In genomic region chrX:1751781-1752180, GRCh38 we compare ENCODE assay signal across 28 cellular contexts.
DNase-seq lines count a peak whose midpoint lies in the region; FAIRE-seq and TF ChIP-seq lines count a peak whose summit lies in the region.
"Had no signal": no experiment of that assay in that cellular context is flagged by ENCODE, and none has a peak within 500 bp of the region (broad histone marks: within the 10 kb centered on the region; RNA-seq: fewer than 3 reads in every experiment).

No MANE protein-coding gene starts in this region.

- H3K27me3 ChIP-seq in MG63 (no peaks in the 10 kb centered on the region), SK-N-SH (ENCODE audit: insufficient read depth) (no peaks in the 10 kb centered on the region), mesendoderm (ENCODE audit: insufficient read depth, low read length, poor library complexity) (no peaks in the 10 kb centered on the region)
- H3K27me3 ChIP-seq: gastrocnemius medialis, hepatocyte, tibial artery had no signal

- H3K79me2 ChIP-seq in SK-N-SH (ENCODE audit: insufficient read depth) (no peaks in the 10 kb centered on the region), mesendoderm (ENCODE audit: control insufficient read depth, insufficient read depth, low read length) (no peaks in the 10 kb centered on the region)
- H3K79me2 ChIP-seq: hepatocyte had no signal

- 31% methylated on average over 5 of the region's 5 CpGs for WGBS in SK-N-SH (ENCODE audit: low lambda C conversion rate)
- no CpG with 5 or more reads among the region's 5 CpGs for WGBS in mesendoderm (ENCODE audit: extremely low coverage, insufficient coverage, low lambda C conversion rate)

- no peak overlapping the region for H3K18ac ChIP-seq in mesendoderm (ENCODE audit: low read length)

- H2BK120ac ChIP-seq in mesendoderm (ENCODE audit: low read depth, low read length): no peak overlapping the region

- H2BK5ac ChIP-seq in mesendoderm (ENCODE audit: low read length): no peak overlapping the region

- H4K5ac ChIP-seq in mesendoderm (ENCODE audit: low read length): no peak overlapping the region

- no peak overlapping the region for H3K56ac ChIP-seq in mesendoderm (ENCODE audit: low read length)

- H4K20me1 ChIP-seq in SK-N-SH (ENCODE audit: insufficient read depth): no peaks in the 10 kb centered on the region

- H3K4me2 ChIP-seq in SK-N-SH (peak overlapping the region; percentile 51), mesendoderm (ENCODE audit: low read length) (no peak overlapping the region)
- H3K4me2 ChIP-seq: hepatocyte had no signal

- no peak overlapping the region for H4K8ac ChIP-seq in mesendoderm (ENCODE audit: low read depth, low read length)

- H2AK5ac ChIP-seq in mesendoderm (ENCODE audit: low read length): no peak overlapping the region

- no peaks in the 10 kb centered on the region for H3K36me3 ChIP-seq in MG63
- H3K36me3 ChIP-seq in SK-N-SH (replicated peaks in 1 of 2; ENCODE audit: control insufficient read depth in 1 of 2, insufficient read depth in 2 of 2, low read length in 1 of 2): no peaks in the 10 kb centered on the region
- H3K36me3 ChIP-seq in mesendoderm (ENCODE audit: control insufficient read depth, insufficient read depth, low read length): no peaks in the 10 kb centered on the region
- H3K36me3 ChIP-seq: gastrocnemius medialis, lower lobe of right lung, tibial artery had no signal

- H3K9me3 ChIP-seq in MG63: peaks cover 2% of the 10 kb centered on the region; the same call in 1 of the 2 replicates
- no peaks in the 10 kb centered on the region for H3K9me3 ChIP-seq in SK-N-SH
- H3K9me3 ChIP-seq: gastrocnemius medialis had no signal

- POLR2A ChIA-PET in SK-N-SH (lab: Yijun Ruan, JAX): no interaction called here
- POLR2A ChIA-PET in RWPE1 (lab: Yijun Ruan, JAX; ENCODE audit: low non-redundant PET): no interaction called here

- H3K27ac ChIP-seq in SK-N-SH (ENCODE audit: low read depth in 2 of 2, low read length in 1 of 2) (peak overlapping the region in 1 of 2 experiments; percentile 31; a peak in 1 of 4 replicates), RWPE1 (no peak overlapping the region), mesendoderm (ENCODE audit: low read depth, low read length) (no peak overlapping the region)
- H3K27ac ChIP-seq: gastrocnemius medialis, hepatocyte, HL-60, lower lobe of right lung, tibial artery had no signal

- CTCF ChIA-PET in SK-N-SH (lab: Yijun Ruan, JAX) (no interaction called here), RWPE1 (lab: Yijun Ruan, JAX) (no interaction called here)

- no peak overlapping the region for H2BK15ac ChIP-seq in mesendoderm (replicated peaks; ENCODE audit: low read depth)

- TF ChIP-seq EP300 in SK-N-SH (IDR thresholded peaks at IDR 0.05; ENCODE audit: borderline replicate concordance in 1 of 2, low read depth in 1 of 2, low read length in 1 of 2): no peak

- no peaks in the 10 kb centered on the region for H3K79me1 ChIP-seq in mesendoderm (ENCODE audit: low read length)

- no peak for FAIRE-seq in urothelium cell line (lab: Jason Lieb, UNC)
- FAIRE-seq: bronchial epithelial cell, GM18507, GM19239 had no signal

- H3K4me3 ChIP-seq in MG63: no peak overlapping the region
- H3K4me3 ChIP-seq in SK-N-SH (ENCODE audit: low read depth in 2 of 2, low read length in 1 of 2): peak overlapping the region in 1 of 2 experiments; percentile 35; a peak in 1 of 4 replicates
- H3K4me3 ChIP-seq in mesendoderm (ENCODE audit: low read length): no peak overlapping the region
- H3K4me3 ChIP-seq: gastrocnemius medialis, hepatocyte, lower lobe of right lung, tibial artery had no signal

- H3K4ac ChIP-seq in mesendoderm (ENCODE audit: low read depth, low read length): no peak overlapping the region

- no peak for TF ChIP-seq RAD21 in SK-N-SH (IDR thresholded peaks at IDR 0.05; ENCODE audit: low read length)

- DNase-seq in EH (ENCODE audit: low read depth) (peak; percentile 68), MG63 (peak; percentile 73), SK-N-SH (no peak), urothelium cell line (ENCODE audit: low spot score) (peak; percentile 3), RWPE1 (ENCODE audit: low spot score) (no peak), mesendoderm (no peak)
- DNase-seq in activated T-cell treated with anti-CD3 and anti-CD28 coated beads, Interleukin-2, amount 50 U/mL, for 48 hours: no peak
- DNase-seq: activated gamma-delta T cell; activated naive CD8-positive, alpha-beta T cell treated with anti-CD3 and anti-CD28 coated beads, Interleukin-2, amount 10 ng/mL, durations not matched to agents 7 days and 5 days; activated T-cell treated with anti-CD3 and anti-CD28 coated beads for 4 hours; aorta; Calu3; gastrocnemius medialis; GOT3; lower lobe of right lung; naive thymus-derived CD4-positive, alpha-beta T cell; NCI-H1048; NCI-H2107; NCI-H446 treated with DMSO at 0.1 percent for 48 hours; NCI-H774; stimulated activated CD4-positive, alpha-beta T cell treated with anti-CD3 and anti-CD28 coated beads, Interleukin-2, amount 100 ng/mL, for 48 hours; T-helper 17 cell; tibial artery had no signal

- no peak overlapping the region for H2AFZ ChIP-seq in SK-N-SH (ENCODE audit: low read depth)
- H2AFZ ChIP-seq: hepatocyte had no signal

- no peaks in the 10 kb centered on the region for H3K9me2 ChIP-seq in SK-N-SH

- no peak overlapping the region for H3K23ac ChIP-seq in mesendoderm (ENCODE audit: low read length)

- no peak for TF ChIP-seq CTCF in SK-N-SH (IDR thresholded peaks at IDR 0.05)
- no peak for TF ChIP-seq CTCF in RWPE1 (conservative IDR thresholded peaks at IDR 0.05; ENCODE audit: low read depth)

- H3K9ac ChIP-seq in SK-N-SH (no peak overlapping the region), mesendoderm (ENCODE audit: low read length) (no peak overlapping the region)

- H3F3A ChIP-seq in SK-N-SH (replicated peaks; ENCODE audit: insufficient read depth): peaks cover 11% of the 10 kb centered on the region

- H3K4me1 ChIP-seq in SK-N-SH (ENCODE audit: control insufficient read depth in 1 of 2, insufficient read depth in 2 of 2, low read depth in 1 of 2, low read length in 1 of 2) (0 out of 4 replicates have a peak, but pooled peaks cover 0 to 4% of the 10 kb centered on the region in 2 experiments), mesendoderm (ENCODE audit: control insufficient read depth, low read depth, low read length) (no peaks in the 10 kb centered on the region)
- H3K4me1 ChIP-seq: gastrocnemius medialis, lower lobe of right lung, tibial artery had no signal

TF ChIP-seq in SK-N-SH, 30 proteins besides CTCF, POLR2A, EP300 and RAD21:
- TF ChIP-seq IRF3 (IDR thresholded peaks at IDR 0.05; ENCODE audit: low read depth, low read length) (no peak), TCF12 (IDR thresholded peaks at IDR 0.05) (peak; percentile 26; the same call in 1 of the 2 replicates), JUND (IDR thresholded peaks at IDR 0.05) (peak; percentile 45; the same call in 1 of the 2 replicates), PBX3 (IDR thresholded peaks at IDR 0.05) (0 out of 2 replicates have a peak, but pooled peaks have one; percentile 19), FOSL2 (IDR thresholded peaks at IDR 0.05; ENCODE audit: borderline replicate concordance, low read depth) (peak; percentile 46; the same call in 1 of the 2 replicates)

Comparison
In these comparisons a context has a peak if more than half of its experiments do, and no peak if none do; other contexts are left out.
1. DNase-seq: peak in EH (single experiment), MG63 (single experiment) and urothelium cell line (single experiment); none in SK-N-SH (single experiment), RWPE1 (single experiment), activated T-cell treated with anti-CD3 and anti-CD28 coated beads, Interleukin-2, amount 50 U/mL, for 48 hours (0 of 2) and mesendoderm (single experiment).